ENCODE assay signal across 7 cellular contexts in the genomic region with DNA sequence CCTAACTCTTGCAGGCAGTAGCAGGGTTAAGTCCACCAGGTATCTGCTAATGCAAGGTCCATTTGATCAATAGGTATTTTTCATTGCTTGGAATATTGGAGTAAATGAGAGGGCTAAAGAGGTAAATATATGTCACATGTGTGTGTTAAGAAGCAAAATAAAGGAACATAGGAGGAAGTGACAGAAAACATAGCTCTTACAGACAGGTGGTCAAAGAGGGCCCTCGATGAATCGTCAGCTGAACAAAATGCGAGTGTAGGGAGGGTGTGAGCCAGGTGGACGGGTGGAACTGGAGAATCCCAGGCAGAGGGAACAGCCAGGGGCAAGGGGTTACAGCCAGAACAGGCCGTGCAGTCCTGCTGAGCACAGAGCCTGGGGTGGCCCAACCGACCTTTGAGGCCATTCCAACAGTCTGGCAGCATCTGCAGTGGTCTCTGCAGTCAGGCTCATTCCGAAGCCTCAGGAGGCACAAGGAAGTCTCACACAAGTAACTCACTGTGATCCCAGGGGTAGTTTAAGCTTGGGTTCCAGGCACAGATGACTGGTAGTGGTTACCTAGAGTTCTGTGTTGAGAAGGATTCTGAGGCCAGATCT. TPM values are rescaled to one million over a fixed set of nuclear protein-coding genes. Genes with fewer than 3 reads are reported as not detected.
DNase-seq lines count a peak whose midpoint lies in the region; ATAC-seq and TF ChIP-seq lines count a peak whose summit lies in the region.

No MANE protein-coding gene starts in this region.

- no peak overlapping the region for H3T11ph ChIP-seq in H9 (ENCODE audit: low read length)

- H2BK5ac ChIP-seq in H9 (ENCODE audit: insufficient read length, low read length), result no peak overlapping the region

- CTCF ChIA-PET in WTC11 (lab: Charles Lee), result interaction anchor here (1.2 to 4.5 kb wide), 2 partner anchors 18 to 51 kb away, joined by 3 to 30 read pairs; no protein-coding TSS in a partner anchor

- no peak overlapping the region for H2AK5ac ChIP-seq in H9 (ENCODE audit: insufficient read length, low read length)

- H3K27ac Mint-ChIP-seq in H9 (peak overlapping the region; percentile 37 to 93 (median 60); a peak in 5 of 7 replicates), WTC11 (peak overlapping the region; percentile 71; the same call in 1 of the 2 replicates), naive B cell (peak overlapping the region; percentile 80 to 99 (median 96))

- no peak overlapping the region for H4K8ac ChIP-seq in H9 (replicated peaks; ENCODE audit: insufficient read length, low read depth, low read length)

- no peaks in the 10 kb centered on the region for H3K23me2 ChIP-seq in H9 (ENCODE audit: insufficient read length, low read depth, low read length, poor library complexity, severe bottlenecking)

- peaks cover 4% of the 10 kb centered on the region; the same call in 1 of the 2 replicates for H3K4me1 ChIP-seq in H9 (ENCODE audit: insufficient read depth, low read length)

- H3K27me3 Mint-ChIP-seq in H9 (ENCODE audit: low read depth), result no peaks in the 10 kb centered on the region
- H3K27me3 Mint-ChIP-seq in WTC11 (ENCODE audit: low read depth), result no peaks in the 10 kb centered on the region
- H3K27me3 Mint-ChIP-seq in naive B cell, result no peaks in the 10 kb centered on the region

- H3K27me3 ChIP-seq in H9 (ENCODE audit: insufficient read depth, low read length), result no peaks in the 10 kb centered on the region

- H2AFZ ChIP-seq in H9 (ENCODE audit: low read length), result no peak overlapping the region

- no peak overlapping the region for H3K4me2 ChIP-seq in H9 (ENCODE audit: insufficient read depth, insufficient read length, low read length)

- no peak overlapping the region for H4K5ac ChIP-seq in H9 (ENCODE audit: insufficient read length, low read depth, low read length)

- H3K36me3 Mint-ChIP-seq in H9 (ENCODE audit: insufficient read depth in 1 of 3, low read depth in 3 of 3) (peaks cover 0 to 6% (median 0%) of the 10 kb centered on the region in 3 experiments; a peak in 3 of 7 replicates), WTC11 (no peaks in the 10 kb centered on the region), naive B cell (peaks cover 0 to 8% of the 10 kb centered on the region in 2 donors)

- no peak overlapping the region for H2BK120ac ChIP-seq in H9 (ENCODE audit: low read depth, low read length, poor library complexity, severe bottlenecking)

- no peak overlapping the region for H2BK20ac ChIP-seq in H9 (ENCODE audit: low read depth, low read length, poor library complexity, severe bottlenecking)

- no CpG with 5 or more reads among the region's 7 CpGs for WGBS in H9 (ENCODE audit: extremely low coverage, insufficient read length, low lambda C conversion rate)

- peaks cover 2% of the 10 kb centered on the region for H4K20me1 ChIP-seq in H9 (ENCODE audit: control insufficient read depth, insufficient read depth, insufficient read length)

- H3K18ac ChIP-seq in H9 (ENCODE audit: insufficient read length, low read depth, low read length), result no peak overlapping the region

- POLR2A ChIA-PET in WTC11 (lab: Charles Lee), result no interaction called here

- no peak overlapping the region for H3K56ac ChIP-seq in H9 (ENCODE audit: insufficient read length, low read depth, low read length)

- H3K14ac ChIP-seq in H9 (ENCODE audit: insufficient read depth, low read length), result no peak overlapping the region

- H3K9me3 Mint-ChIP-seq in H9 (no peaks in the 10 kb centered on the region; a peak in 1 of 5 replicates), WTC11 (no peaks in the 10 kb centered on the region), naive B cell (no peaks in the 10 kb centered on the region)

- H3K79me2 ChIP-seq in H9 (ENCODE audit: insufficient read depth, low read length), result peaks cover 5% of the 10 kb centered on the region; the same call in 1 of the 2 replicates

- peak; percentile 76 for DNase-seq in DMS53 (lab: John Stamatoyannopoulos, UW)
- DNase-seq in H9, result no peak
- DNase-seq in WTC11 (ENCODE audit: low spot score), result no peak
- DNase-seq in naive B cell, result no peak
- no peak for DNase-seq in SKM-1 treated with dmso at 0.1 percent for 144 hours (lab: John Stamatoyannopoulos, UW; ENCODE audit: unreplicated experiment)

- no peak overlapping the region for H3K4ac ChIP-seq in H9 (ENCODE audit: low read depth, low read length)

- H3K23ac ChIP-seq in H9 (ENCODE audit: insufficient read length, low read depth, low read length), result no peak overlapping the region

- H2BK15ac ChIP-seq in H9 (ENCODE audit: low read depth, low read length), result no peak overlapping the region

- H4K91ac ChIP-seq in H9 (ENCODE audit: insufficient read length, low read depth, low read length), result no peak overlapping the region

- H3K4me1 Mint-ChIP-seq in H9 (peaks cover 74 to 78% of the 10 kb centered on the region in 2 experiments), WTC11 (peaks cover 87% of the 10 kb centered on the region), naive B cell (peaks cover 81 to 98% (median 94%) of the 10 kb centered on the region in 3 donors)

- no peak overlapping the region for H3K9ac ChIP-seq in H9 (ENCODE audit: extremely low read depth, insufficient read length, low read length)

- H3K4me3 Mint-ChIP-seq in H9 (no peak overlapping the region; a peak in 1 of 5 replicates), WTC11 (no peak overlapping the region), naive B cell (peak overlapping the region; percentile 10 to 93 (median 80))

- no peak overlapping the region for H2BK12ac ChIP-seq in H9 (ENCODE audit: insufficient read length, low read depth, low read length)

- no peak for ATAC-seq in WTC11
- ATAC-seq in naive B cell (ENCODE audit: low read depth in 2 of 2), result peak in 1 of 2 donors; percentile 16
- no peak for ATAC-seq in HG02610 (IDR thresholded peaks at IDR 0.05; ENCODE audit: unreplicated experiment)
- no peak for ATAC-seq in GM18498 (IDR thresholded peaks at IDR 0.05; ENCODE audit: unreplicated experiment)

- no peak overlapping the region for H3K27ac ChIP-seq in H9 (ENCODE audit: insufficient read length, low read depth, low read length)

- H3K9me3 ChIP-seq in H9 (ENCODE audit: control insufficient read depth, low read depth, low read length), result no peaks in the 10 kb centered on the region

- no peak for TF ChIP-seq CTCF in H9 (conservative IDR thresholded peaks at IDR 0.05)
- TF ChIP-seq CTCF in WTC11 (IDR thresholded peaks at IDR 0.05), result no peak

- peaks cover 3% of the 10 kb centered on the region for H3K79me1 ChIP-seq in H9 (ENCODE audit: insufficient read depth, low read depth, low read length, poor library complexity, severe bottlenecking)

TF ChIP-seq in WTC11, 78 proteins besides CTCF, POLR2A, EP300 and RAD21 (continues in another document):
- TF ChIP-seq SOX15 (CRISPR knock-in tag; IDR thresholded peaks at IDR 0.05), result no peak
- TF ChIP-seq, protein P1, sequence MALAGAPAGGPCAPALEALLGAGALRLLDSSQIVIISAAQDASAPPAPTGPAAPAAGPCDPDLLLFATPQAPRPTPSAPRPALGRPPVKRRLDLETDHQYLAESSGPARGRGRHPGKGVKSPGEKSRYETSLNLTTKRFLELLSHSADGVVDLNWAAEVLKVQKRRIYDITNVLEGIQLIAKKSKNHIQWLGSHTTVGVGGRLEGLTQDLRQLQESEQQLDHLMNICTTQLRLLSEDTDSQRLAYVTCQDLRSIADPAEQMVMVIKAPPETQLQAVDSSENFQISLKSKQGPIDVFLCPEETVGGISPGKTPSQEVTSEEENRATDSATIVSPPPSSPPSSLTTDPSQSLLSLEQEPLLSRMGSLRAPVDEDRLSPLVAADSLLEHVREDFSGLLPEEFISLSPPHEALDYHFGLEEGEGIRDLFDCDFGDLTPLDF (CRISPR knock-in tag; IDR thresholded peaks at IDR 0.05), result no peak
- no peak for TF ChIP-seq E2F5 (CRISPR knock-in tag; IDR thresholded peaks at IDR 0.05)
- TF ChIP-seq FOXP1 (CRISPR knock-in tag; IDR thresholded peaks at IDR 0.05; ENCODE audit: borderline replicate concordance), result no peak
- no peak for TF ChIP-seq NFATC4 (CRISPR knock-in tag; IDR thresholded peaks at IDR 0.05)
- TF ChIP-seq, protein P2, sequence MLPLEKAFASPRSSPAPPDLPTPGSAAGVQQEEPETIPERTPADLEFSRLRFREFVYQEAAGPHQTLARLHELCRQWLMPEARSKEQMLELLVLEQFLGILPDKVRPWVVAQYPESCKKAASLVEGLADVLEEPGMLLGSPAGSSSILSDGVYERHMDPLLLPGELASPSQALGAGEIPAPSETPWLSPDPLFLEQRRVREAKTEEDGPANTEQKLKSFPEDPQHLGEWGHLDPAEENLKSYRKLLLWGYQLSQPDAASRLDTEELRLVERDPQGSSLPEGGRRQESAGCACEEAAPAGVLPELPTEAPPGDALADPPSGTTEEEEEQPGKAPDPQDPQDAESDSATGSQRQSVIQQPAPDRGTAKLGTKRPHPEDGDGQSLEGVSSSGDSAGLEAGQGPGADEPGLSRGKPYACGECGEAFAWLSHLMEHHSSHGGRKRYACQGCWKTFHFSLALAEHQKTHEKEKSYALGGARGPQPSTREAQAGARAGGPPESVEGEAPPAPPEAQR (CRISPR knock-in tag; IDR thresholded peaks at IDR 0.05), result no peak
- TF ChIP-seq, protein P3, sequence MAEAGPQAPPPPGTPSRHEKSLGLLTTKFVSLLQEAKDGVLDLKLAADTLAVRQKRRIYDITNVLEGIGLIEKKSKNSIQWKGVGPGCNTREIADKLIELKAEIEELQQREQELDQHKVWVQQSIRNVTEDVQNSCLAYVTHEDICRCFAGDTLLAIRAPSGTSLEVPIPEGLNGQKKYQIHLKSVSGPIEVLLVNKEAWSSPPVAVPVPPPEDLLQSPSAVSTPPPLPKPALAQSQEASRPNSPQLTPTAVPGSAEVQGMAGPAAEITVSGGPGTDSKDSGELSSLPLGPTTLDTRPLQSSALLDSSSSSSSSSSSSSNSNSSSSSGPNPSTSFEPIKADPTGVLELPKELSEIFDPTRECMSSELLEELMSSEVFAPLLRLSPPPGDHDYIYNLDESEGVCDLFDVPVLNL (CRISPR knock-in tag; IDR thresholded peaks at IDR 0.05; ENCODE audit: borderline replicate concordance, low read depth), result no peak

RNA-seq across cellular contexts. Expression of gene CCDC88C, which starts 43.2 kb away (rescaled TPM):
- total RNA-seq in H9 (2021) (46.6 and 52.4 TPM in 2 replicates), WTC11 (2021) (46.4 to 64.8 TPM (median 46.6 TPM) in 3 replicates)
- polyA plus RNA-seq in naive B cell (ENCODE audit: low read depth in 6 of 6), result 10 to 100 TPM; 13.5 to 35.0 (median 15.8) TPM

Comparison
In these comparisons a context has a peak if more than half of its experiments do, and no peak if none do; other contexts are left out.
1. H3K4me3 Mint-ChIP-seq: peak in naive B cell (8 of 8); none in H9 (0 of 2) and WTC11 (single experiment).
2. Peak in every context shown above with its lines, with median percentiles within 50 percentile points of each other: H3K27ac Mint-ChIP-seq.